ENCODE assay signal across 20 cellular contexts in the genomic region with DNA sequence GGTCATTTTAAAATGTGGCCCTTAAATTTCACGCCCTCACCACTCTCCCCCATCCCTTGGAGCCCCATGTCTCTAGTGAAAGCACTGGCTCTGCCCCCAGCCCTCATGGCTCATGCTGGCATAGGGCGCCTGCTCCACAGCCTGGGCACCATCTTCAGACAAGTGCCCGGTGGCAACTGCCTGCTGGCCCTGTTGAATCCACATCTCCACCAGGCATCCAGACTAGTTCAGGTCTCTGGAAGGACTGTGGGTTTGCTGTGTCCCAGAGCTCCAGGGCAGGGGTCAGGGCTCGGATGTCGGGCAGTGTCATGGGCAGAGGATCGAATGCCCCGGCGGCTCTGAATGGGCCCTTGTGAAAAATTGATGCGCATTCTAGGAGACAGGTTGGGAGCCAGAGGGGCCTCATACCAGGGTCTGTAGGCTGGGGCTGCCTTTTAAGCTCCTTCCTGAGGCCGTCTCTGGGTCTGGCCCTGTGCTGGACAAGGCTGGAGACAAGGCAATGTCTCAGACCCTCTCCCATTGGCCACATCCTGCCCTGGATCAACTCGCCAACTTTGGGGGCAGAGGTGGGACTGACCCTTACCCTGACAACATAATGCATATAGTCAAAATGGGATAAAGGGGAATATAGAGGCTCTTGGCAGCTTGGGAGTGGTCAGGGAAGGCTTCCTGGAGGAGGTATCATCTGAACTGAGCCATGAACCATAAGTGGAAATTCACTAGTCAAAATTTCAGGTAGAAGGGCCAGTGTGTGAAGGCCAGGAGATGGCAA. TPM values are rescaled to one million over a fixed set of nuclear protein-coding genes. Genes with fewer than 3 reads are reported as not detected.
DNase-seq lines count a peak whose midpoint lies in the region; ATAC-seq and TF ChIP-seq lines count a peak whose summit lies in the region.
"Had no signal": no experiment of that assay in that cellular context is flagged by ENCODE, and none has a peak within 500 bp of the region (broad histone marks: within the 10 kb centered on the region; RNA-seq: fewer than 3 reads in every experiment).

No MANE protein-coding gene starts in this region.

- H3K36me3 Mint-ChIP-seq in T-helper 17 cell (ENCODE audit: low read depth), result no peaks in the 10 kb centered on the region

- DNase-seq in T-helper 17 cell, result no peak
- DNase-seq in hepatocyte (ENCODE audit: low spot score), result no peak
- DNase-seq in osteoblast (ENCODE audit: insufficient read length, low spot score, missing footprints), result peak; percentile 55
- DNase-seq in mesenteric fat pad (ENCODE audit: low spot score), result no peak
- no peak for DNase-seq in upper lobe of left lung
- DNase-seq: CD8-positive, alpha-beta memory T cell; DMS79; H7; HFFc6; IMR-90; Karpas-422; NCI-H1048; NCI-H1436; NCI-H2029; NCI-H345; NCI-H524 treated with DMSO at 0.1 percent for 48 hours; RPMI8226 had no signal

- no peaks in the 10 kb centered on the region for H3K9me2 ChIP-seq in hepatocyte (replicated peaks; ENCODE audit: insufficient read depth)

- peak overlapping the region; percentile 21 for H3K4me3 Mint-ChIP-seq in T-helper 17 cell
- H3K4me3 Mint-ChIP-seq: HFFc6 had no signal

- no peaks in the 10 kb centered on the region for H3K27me3 ChIP-seq in BLaER1
- no peaks in the 10 kb centered on the region for H3K27me3 ChIP-seq in hepatocyte
- no peaks in the 10 kb centered on the region for H3K27me3 ChIP-seq in osteoblast (ENCODE audit: insufficient read depth, low read length)
- no peaks in the 10 kb centered on the region for H3K27me3 ChIP-seq in upper lobe of left lung

- H3K79me2 ChIP-seq in hepatocyte, result no peaks in the 10 kb centered on the region
- no peaks in the 10 kb centered on the region for H3K79me2 ChIP-seq in osteoblast (ENCODE audit: insufficient read depth, low read length)

- peaks cover 12% of the 10 kb centered on the region for H3K4me1 Mint-ChIP-seq in T-helper 17 cell

- H3K27ac Mint-ChIP-seq in T-helper 17 cell, result no peak overlapping the region
- H3K27ac Mint-ChIP-seq: HFFc6 had no signal

- H3K4me2 ChIP-seq in BLaER1, result peak overlapping the region; percentile 85; the same call in 1 of the 2 replicates
- H3K4me2 ChIP-seq in hepatocyte, result peak overlapping the region; percentile 91
- H3K4me2 ChIP-seq in osteoblast (ENCODE audit: insufficient read depth, low read length), result no peak overlapping the region

- no peak for TF ChIP-seq CTCF in hepatocyte (IDR thresholded peaks at IDR 0.05; ENCODE audit: poor library complexity)
- no peak for TF ChIP-seq CTCF in osteoblast (IDR thresholded peaks at IDR 0.05; ENCODE audit: extremely low read depth, low read depth, low read length)
- no peak for TF ChIP-seq CTCF in upper lobe of left lung (IDR thresholded peaks at IDR 0.05)

- H3K4me3 ChIP-seq in BLaER1, result no peak overlapping the region
- no peak overlapping the region for H3K4me3 ChIP-seq in hepatocyte
- H3K4me3 ChIP-seq in osteoblast (ENCODE audit: insufficient read depth, low read length), result no peak overlapping the region
- no peak overlapping the region for H3K4me3 ChIP-seq in upper lobe of left lung

- WGBS in hepatocyte (ENCODE audit: low lambda C conversion rate, missing lambda C conversion rate), result 98% methylated on average over 11 of the region's 11 CpGs
- WGBS in upper lobe of left lung, 2 donors, result 90 to 96% methylated on average over 8 to 11 of the region's 11 CpGs

- no peak overlapping the region for H2AFZ ChIP-seq in hepatocyte
- no peak overlapping the region for H2AFZ ChIP-seq in osteoblast (ENCODE audit: low read length)

- H3K36me3 ChIP-seq in BLaER1 (no peaks in the 10 kb centered on the region), hepatocyte (replicated peaks; ENCODE audit: insufficient read depth, low read depth) (no peaks in the 10 kb centered on the region), osteoblast (ENCODE audit: insufficient read depth, low read length) (no peaks in the 10 kb centered on the region), upper lobe of left lung (no peaks in the 10 kb centered on the region)

- TF ChIP-seq POLR2A in upper lobe of left lung (IDR thresholded peaks at IDR 0.05), result no peak

- ATAC-seq in T-helper 17 cell (no peak), upper lobe of left lung (ENCODE audit: low FRiP score in 2 of 2) (no peak), GM21723 (IDR thresholded peaks at IDR 0.05; ENCODE audit: unreplicated experiment) (no peak)

- H3K9me3 ChIP-seq in BLaER1 (0 out of 2 replicates have a peak, but pooled peaks cover 4% of the 10 kb centered on the region), T-helper 17 cell (ENCODE audit: control insufficient read depth, low read length, poor library complexity, severe bottlenecking) (no peaks in the 10 kb centered on the region), hepatocyte (ENCODE audit: low read depth) (no peaks in the 10 kb centered on the region), osteoblast (ENCODE audit: low read depth, low read length) (no peaks in the 10 kb centered on the region), upper lobe of left lung (no peaks in the 10 kb centered on the region)

- H4K20me1 ChIP-seq in BLaER1 (no peaks in the 10 kb centered on the region), hepatocyte (ENCODE audit: insufficient read depth, poor library complexity, severe bottlenecking) (no peaks in the 10 kb centered on the region), osteoblast (ENCODE audit: insufficient read depth, low read length) (no peaks in the 10 kb centered on the region)

- no peaks in the 10 kb centered on the region for H3K27me3 Mint-ChIP-seq in T-helper 17 cell
- H3K27me3 Mint-ChIP-seq: CD8-positive, alpha-beta memory T cell had no signal

- H3K4me1 ChIP-seq in BLaER1 (peaks cover 77% of the 10 kb centered on the region), hepatocyte (ENCODE audit: insufficient read depth) (peaks cover 13% of the 10 kb centered on the region), osteoblast (ENCODE audit: insufficient read depth, low read length) (peaks cover 11% of the 10 kb centered on the region), upper lobe of left lung (peaks cover 7 to 19% (median 16%) of the 10 kb centered on the region in 4 donors)

- no peak for TF ChIP-seq EP300 in upper lobe of left lung (IDR thresholded peaks at IDR 0.05)

- H3K27ac ChIP-seq in BLaER1, result no peak overlapping the region
- no peak overlapping the region for H3K27ac ChIP-seq in hepatocyte
- no peak overlapping the region for H3K27ac ChIP-seq in osteoblast (ENCODE audit: low read depth, low read length)
- H3K27ac ChIP-seq in upper lobe of left lung, result no peak overlapping the region

- no peak overlapping the region for H3K9ac ChIP-seq in BLaER1

RNA-seq across cellular contexts. Expression of gene MYO7A, which starts 1.2 kb away (rescaled TPM):
- total RNA-seq in T-helper 17 cell (1 to 10 TPM in 1 of 2 donors, under 1 TPM in 1; 0.57 to 1.7 TPM), hepatocyte (6.4 and 9.8 TPM in 2 replicates), osteoblast (under 0.01 TPM in 2 replicates), mesenteric fat pad (23.2 TPM), upper lobe of left lung (10 to 100 TPM in 1 of 6 donors, 1 to 10 TPM in 5; 2.4 to 27.2 (median 6.2) TPM)
- polyA plus RNA-seq in hepatocyte, result 10.1 and 12.6 TPM in 2 replicates
- total RNA-seq: IMR-90 had no signal

RNA-seq across cellular contexts. Expression of gene OMP, which starts 26.6 kb away (rescaled TPM):
- total RNA-seq in T-helper 17 cell, result not detected
- total RNA-seq in hepatocyte, result not detected in 2 replicates
- 0.47 TPM in 1 of 2 replicates, not detected in the other for polyA plus RNA-seq in hepatocyte
- 0.88 TPM in 1 of 2 replicates, not detected in the other for total RNA-seq in osteoblast
- not detected for total RNA-seq in mesenteric fat pad
- 1 to 10 TPM in 1 of 6 donors, under 1 TPM in 1, not detected in 4; 0.77 to 5.2 TPM for total RNA-seq in upper lobe of left lung
- total RNA-seq: CD8-positive, alpha-beta memory T cell; H7; IMR-90; MCF 10A had no signal
- polyA plus RNA-seq: CD8-positive, alpha-beta memory T cell had no signal
